ENCODE assay signal across 8 cellular contexts in the genomic region with DNA sequence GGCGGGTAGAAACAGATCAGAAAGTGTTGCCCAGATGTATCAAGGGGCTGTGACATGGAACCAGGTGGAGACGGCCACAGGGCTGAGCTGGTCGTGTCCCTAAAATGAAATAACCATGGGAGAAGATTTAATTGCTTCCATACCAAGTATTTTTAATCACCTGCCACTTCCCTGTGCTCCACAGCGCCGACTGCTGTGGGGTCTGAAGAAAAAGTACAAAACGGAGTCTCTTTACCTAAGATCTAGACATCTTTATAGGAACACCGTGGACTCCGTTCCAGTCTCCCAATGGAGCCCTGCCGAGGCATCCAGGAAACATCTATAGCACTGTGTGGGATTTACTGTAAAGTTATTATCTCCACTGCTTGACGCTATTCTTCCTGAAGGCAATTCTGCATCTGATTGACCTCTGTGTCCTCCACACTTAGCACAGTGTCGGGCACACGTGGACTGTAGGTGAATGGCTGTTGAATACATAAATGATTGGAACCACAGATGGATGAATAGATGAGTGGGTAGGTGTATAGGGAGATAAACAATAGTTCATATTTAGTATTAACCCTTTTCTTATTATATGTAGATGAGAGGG. TPM values are rescaled to one million over a fixed set of nuclear protein-coding genes. Genes with fewer than 3 reads are reported as not detected.
DNase-seq lines count a peak whose midpoint lies in the region; ATAC-seq and TF ChIP-seq lines count a peak whose summit lies in the region.

No MANE protein-coding gene starts in this region.

- peaks cover 38% of the 10 kb centered on the region for H3K27me3 Mint-ChIP-seq in progenitor cell of endocrine pancreas

- no peak overlapping the region for H3K4me3 ChIP-seq in mammary epithelial cell (replicated peaks in 1 of 3; ENCODE audit: insufficient read depth in 1 of 3, low read depth in 2 of 3, low read length in 3 of 3)
- no peak overlapping the region for H3K4me3 ChIP-seq in aorta (ENCODE audit: low read length in 2 of 2)

- no peak overlapping the region for H3K4me2 ChIP-seq in mammary epithelial cell (ENCODE audit: insufficient read depth, low read depth, low read length)

- H3K27ac Mint-ChIP-seq in progenitor cell of endocrine pancreas: no peak overlapping the region

- ATAC-seq in GM21367 (IDR thresholded peaks at IDR 0.05; ENCODE audit: unreplicated experiment) (no peak), aorta (ENCODE audit: low FRiP score) (no peak)

- no peak overlapping the region for H3K4me3 Mint-ChIP-seq in progenitor cell of endocrine pancreas (ENCODE audit: low read depth)

- H4K20me1 ChIP-seq in mammary epithelial cell (ENCODE audit: insufficient read depth, low read length): no peaks in the 10 kb centered on the region

- no peak overlapping the region for H3K27ac ChIP-seq in mammary epithelial cell (ENCODE audit: insufficient read depth, low read depth, low read length)
- H3K27ac ChIP-seq in aorta (ENCODE audit: low read depth in 1 of 2, low read length in 2 of 2): no peak overlapping the region

- H3K9me3 ChIP-seq in mammary epithelial cell (replicated peaks; ENCODE audit: insufficient read depth, low read length): peaks cover 5% of the 10 kb centered on the region
- H3K9me3 ChIP-seq in aorta (ENCODE audit: control insufficient read depth, low read length): no peaks in the 10 kb centered on the region

- dilution Hi-C loops in mammary epithelial cell (cut with HindIII; ENCODE audit: low sequenced_read_pairs): no loop called here

- CTCF ChIA-PET in mammary epithelial cell (lab: Charles Lee; ENCODE audit: low non-redundant PET): no interaction called here

- H3K4me1 ChIP-seq in mammary epithelial cell (ENCODE audit: insufficient read depth, low read length) (no peaks in the 10 kb centered on the region), aorta (ENCODE audit: control insufficient read depth in 1 of 2, insufficient read depth in 2 of 2, low read length in 2 of 2) (no peaks in the 10 kb centered on the region)

- no TSS peak for BruUV-seq in mammary epithelial cell (replicated peaks; lab: Mats Ljungman, UMichigan)

- no peaks in the 10 kb centered on the region for H3K9me3 Mint-ChIP-seq in progenitor cell of endocrine pancreas (ENCODE audit: low read depth)

- H3K27me3 ChIP-seq in mammary epithelial cell (ENCODE audit: insufficient read depth, low read length) (no peaks in the 10 kb centered on the region), aorta (ENCODE audit: control insufficient read depth in 1 of 2, insufficient read depth in 2 of 2, low read length in 1 of 2) (no peaks in the 10 kb centered on the region)

- intact Hi-C loops in mammary epithelial cell (cut with micrococcal nuclease) (no loop called here), aorta (cut with DNase I) (no loop called here)

- H3K36me3 Mint-ChIP-seq in progenitor cell of endocrine pancreas (ENCODE audit: insufficient read depth): no peaks in the 10 kb centered on the region

- H3K79me2 ChIP-seq in mammary epithelial cell (ENCODE audit: insufficient read depth, low read length): no peaks in the 10 kb centered on the region

- no peaks in the 10 kb centered on the region for H3K36me3 ChIP-seq in mammary epithelial cell (ENCODE audit: insufficient read depth, low read length)
- H3K36me3 ChIP-seq in aorta (ENCODE audit: control insufficient read depth in 1 of 2, insufficient read depth in 2 of 2, low read length in 1 of 2): no peaks in the 10 kb centered on the region

- in situ Hi-C loops in mammary epithelial cell (cut with MboI; ENCODE audit: low sequenced_read_pairs in 2 of 2) (no loop called here), KBM-7 (cut with MboI; ENCODE audit: low pct_unique_long_range_greater_than_20kb, low sequenced_read_pairs) (no loop called here)

- peak; percentile 12 to 42 for TF ChIP-seq CTCF in mammary epithelial cell (conservative IDR thresholded peaks at IDR 0.05 in 1 of 2, IDR thresholded peaks at IDR 0.05 in 1 of 2; ENCODE audit: extremely low read depth in 1 of 2, insufficient read depth in 1 of 2, low read depth in 1 of 2, low read length in 2 of 2)
- peak; percentile 66 for TF ChIP-seq CTCF in progenitor cell of endocrine pancreas (IDR thresholded peaks at IDR 0.05; ENCODE audit: unreplicated experiment)

- H2AFZ ChIP-seq in mammary epithelial cell (ENCODE audit: low read depth, low read length): no peak overlapping the region

- H3K4me1 Mint-ChIP-seq in progenitor cell of endocrine pancreas (ENCODE audit: low read depth): no peaks in the 10 kb centered on the region

- peak; percentile 28 for DNase-seq in activated T-cell treated with anti-CD3 and anti-CD28 coated beads for 1 hour (ENCODE audit: low read depth)
- DNase-seq in activated T-cell treated with anti-CD3 and anti-CD28 coated beads for 4 hours: no peak
- DNase-seq in NCI-H82 (lab: John Stamatoyannopoulos, UW): peak; percentile 55
- no peak for DNase-seq in mammary epithelial cell
- DNase-seq in progenitor cell of endocrine pancreas (ENCODE audit: low spot score, unreplicated experiment): no peak
- DNase-seq in KBM-7: no peak
- DNase-seq in aorta: no peak

- no peak overlapping the region for H3K9ac ChIP-seq in mammary epithelial cell (ENCODE audit: insufficient read depth, low read length)

- WGBS in mammary epithelial cell (ENCODE audit: low coverage, missing lambda C conversion rate): 39% methylated on average over 12 of the region's 12 CpGs
- 55 to 58% methylated on average over 12 of the region's 12 CpGs for WGBS in aorta, 2 donors

RNA-seq across cellular contexts. Expression of a gene that starts 21.6 kb away (rescaled TPM):
- total RNA-seq in mammary epithelial cell: 10 to 100 TPM in 1 of 2 donors, not detected in 1; 49.7 TPM
- 1.00 TPM for polyA plus RNA-seq in mammary epithelial cell
- polyA minus RNA-seq in mammary epithelial cell: 3.2 TPM
- 29.5 and 34.5 TPM in 2 replicates for total RNA-seq in progenitor cell of endocrine pancreas
- 10 to 100 TPM; 79.5 to 91.2 TPM for total RNA-seq in aorta
- polyA plus RNA-seq in aorta: 100 to 1,000 TPM; 118 to 173 TPM

Comparison
In these comparisons a context has a peak if more than half of its experiments do, and no peak if none do; other contexts are left out.
1. DNase-seq: peak in activated T-cell treated with anti-CD3 and anti-CD28 coated beads for 1 hour (single experiment) and NCI-H82 (single experiment); none in activated T-cell treated with anti-CD3 and anti-CD28 coated beads for 4 hours (single experiment), mammary epithelial cell (single experiment), progenitor cell of endocrine pancreas (single experiment), KBM-7 (single experiment) and aorta (0 of 2).